In the genomic region with DNA sequence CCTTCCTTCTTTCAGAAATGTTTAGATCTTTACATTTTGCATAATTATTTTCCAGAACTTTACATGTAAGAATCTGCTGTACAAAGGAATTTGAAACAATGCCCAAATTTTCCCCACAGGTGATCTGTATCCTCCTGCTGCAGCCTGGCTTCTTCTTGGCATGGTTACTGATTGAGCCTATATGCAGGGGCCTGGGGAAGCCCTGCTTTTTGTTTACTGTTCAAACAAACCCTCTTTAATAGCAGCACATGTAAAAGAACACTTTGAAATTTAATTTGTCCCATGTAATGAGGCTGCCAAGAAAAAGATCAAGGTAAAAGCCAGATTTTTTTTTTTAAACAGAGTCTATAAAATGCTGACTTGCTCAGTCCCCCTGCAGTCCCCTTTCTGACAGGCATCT, we compare ENCODE assay signal across 1 cellular context.
TF ChIP-seq lines count a peak whose summit lies in the region.

No MANE protein-coding gene starts in this region.

TF ChIP-seq in GM23338, 12 proteins besides CTCF, POLR2A, EP300 and RAD21 (continued from another document):
- no peak for TF ChIP-seq REST (IDR thresholded peaks at IDR 0.05; ENCODE audit: unreplicated experiment)
TF ChIP-seq in GM23338: peak in this region for 0.
